27 cellular contexts compared by ENCODE assay signal in genomic region chr4:175986-176385, GRCh38.
"Had no signal": no experiment of that assay in that cellular context is flagged by ENCODE, and none has a peak within 500 bp of the region (broad histone marks: within the 10 kb centered on the region; RNA-seq: fewer than 3 reads in every experiment).

No MANE protein-coding gene starts in this region.

- H3K4me1 Mint-ChIP-seq: endodermal cell; naive B cell; nephron; neural progenitor cell; stimulated activated effector memory CD8-positive, alpha-beta T cell treated with anti-CD3 and anti-CD28 coated beads, Interleukin-12 subunit alpha, Interleukin-12 subunit beta, amount 100 ng/mL, for 72 hours had no signal

- DNase-seq: colonic mucosa; effector CD8-positive, alpha-beta T cell; endodermal cell; foreskin melanocyte; glutamatergic neuron; heart right ventricle; hippocampal formation; left colon; left ventricle myocardium inferior; lower lobe of right lung; naive B cell; stimulated activated CD4-positive, alpha-beta T cell treated with anti-CD3 and anti-CD28 coated beads, Interleukin-2, amount 100 ng/mL, for 24 hours; stimulated activated CD4-positive, alpha-beta T cell treated with anti-CD3 and anti-CD28 coated beads, Interleukin-4, amount 100 ng/mL, for 24 hours; stimulated activated naive CD4-positive, alpha-beta T cell treated with Interleukin-2 at 50 U/mL for 16 hours; stomach; substantia nigra; testis; tibial artery had no signal

- H2AFZ ChIP-seq: neural progenitor cell, parathyroid adenoma had no signal

- H3K4me1 ChIP-seq: colonic mucosa, esophagus muscularis mucosa, heart right ventricle, left ventricle myocardium inferior, lower lobe of right lung, neural progenitor cell, parathyroid adenoma, stomach, testis, tibial artery had no signal

- H3K27me3 ChIP-seq: colonic mucosa, esophagus muscularis mucosa, heart right ventricle, neural progenitor cell, stomach, testis, tibial artery had no signal

- ATAC-seq: heart right ventricle; left colon; lower lobe of right lung; sciatic nerve; stimulated activated effector memory CD8-positive, alpha-beta T cell treated with anti-CD3 and anti-CD28 coated beads, Interleukin-12 subunit alpha, Interleukin-12 subunit beta, amount 100 ng/mL, for 72 hours had no signal

- H3K36me3 ChIP-seq: colonic mucosa, lower lobe of right lung had no signal

- H3K4me2 ChIP-seq: neural progenitor cell had no signal

- H3K4me3 Mint-ChIP-seq: dendritic cell treated with granulocyte-macrophage colony-stimulating factor and Interleukin-4, amounts not matched to agents 40 ng/mL and 50 ng/mL, for 4 days; endodermal cell; naive B cell; nephron; neural progenitor cell; stimulated activated effector memory CD8-positive, alpha-beta T cell treated with anti-CD3 and anti-CD28 coated beads, Interleukin-12 subunit alpha, Interleukin-12 subunit beta, amount 100 ng/mL, for 72 hours; type B pancreatic cell had no signal

- H3K27ac Mint-ChIP-seq: dendritic cell treated with granulocyte-macrophage colony-stimulating factor and Interleukin-4, amounts not matched to agents 40 ng/mL and 50 ng/mL, for 4 days; endodermal cell; naive B cell; nephron; neural progenitor cell; progenitor cell of endocrine pancreas; stimulated activated effector memory CD8-positive, alpha-beta T cell treated with anti-CD3 and anti-CD28 coated beads, Interleukin-12 subunit alpha, Interleukin-12 subunit beta, amount 100 ng/mL, for 72 hours; type B pancreatic cell had no signal

- H3K9me3 ChIP-seq: testis had no signal

- H3K27me3 Mint-ChIP-seq: dendritic cell treated with granulocyte-macrophage colony-stimulating factor and Interleukin-4, amounts not matched to agents 40 ng/mL and 50 ng/mL, for 4 days; naive B cell; progenitor cell of endocrine pancreas; type B pancreatic cell had no signal

- H3K9ac ChIP-seq: neural progenitor cell, parathyroid adenoma had no signal

- H3K27ac ChIP-seq: colonic mucosa, esophagus muscularis mucosa, heart right ventricle, left ventricle myocardium inferior, lower lobe of right lung, neural progenitor cell, parathyroid adenoma, stomach, testis, tibial artery had no signal

- H3K36me3 Mint-ChIP-seq: stimulated activated effector memory CD8-positive, alpha-beta T cell treated with anti-CD3 and anti-CD28 coated beads, Interleukin-12 subunit alpha, Interleukin-12 subunit beta, amount 100 ng/mL, for 72 hours; type B pancreatic cell had no signal

- H3K4me3 ChIP-seq: colonic mucosa, esophagus muscularis mucosa, heart right ventricle, left ventricle myocardium inferior, lower lobe of right lung, neural progenitor cell, stomach, testis, tibial artery had no signal

- H3K79me2 ChIP-seq: parathyroid adenoma had no signal
